8 cellular contexts compared by ENCODE assay signal in the genomic region with DNA sequence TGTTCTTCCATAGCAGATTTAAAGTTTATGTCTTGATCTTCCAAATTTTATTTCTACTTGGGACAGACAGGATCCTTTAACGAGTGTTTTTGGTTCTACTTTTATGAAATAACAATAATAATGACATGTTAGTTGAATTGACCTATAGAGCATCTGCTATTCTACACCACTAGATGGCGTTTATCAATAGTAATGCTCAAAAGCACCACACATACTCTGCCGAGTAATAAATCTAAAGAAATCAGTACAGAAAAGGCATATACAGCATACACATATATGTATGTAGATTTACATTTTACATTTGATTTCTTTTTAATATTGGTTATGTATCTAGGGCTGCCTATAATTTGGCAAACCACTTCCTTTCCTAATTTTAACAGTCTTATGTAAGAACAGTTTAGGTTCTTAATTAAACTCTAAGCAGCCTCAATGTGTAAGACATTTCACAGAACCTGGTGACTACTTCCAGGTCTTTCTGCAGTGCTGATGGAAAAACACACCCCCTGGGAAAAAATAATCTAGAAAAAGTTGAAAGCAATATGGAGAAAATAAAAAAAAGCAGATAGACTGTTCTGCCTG. TPM values are rescaled to one million over a fixed set of nuclear protein-coding genes. Genes with fewer than 3 reads are reported as not detected.
DNase-seq lines count a peak whose midpoint lies in the region; ATAC-seq, FAIRE-seq and TF ChIP-seq lines count a peak whose summit lies in the region.

No MANE protein-coding gene starts in this region.

- H3K4me3 ChIP-seq in foreskin fibroblast (ENCODE audit: low read depth in 1 of 2, low read length in 2 of 2) = no peak overlapping the region

- DNase-seq in A172 (ENCODE audit: low spot score) (peak; percentile 71), NCI-H1436 (lab: John Stamatoyannopoulos, UW) (peak; percentile 77), foreskin fibroblast (peak; percentile 25 to 68), pons (ENCODE audit: low spot score) (peak; percentile 72)
- no peak for DNase-seq in activated CD4-positive, alpha-beta T cell treated with anti-CD3 and anti-CD28 coated beads for 48 hours

- ATAC-seq in HG02798 (IDR thresholded peaks at IDR 0.05; ENCODE audit: poor library complexity, unreplicated experiment) = peak; percentile 74

- peak; percentile 57 for TF ChIP-seq CTCF in GM12872 (IDR thresholded peaks at IDR 0.05; ENCODE audit: insufficient read depth, low read depth, low read length)
- peak; percentile 64 for TF ChIP-seq CTCF in foreskin fibroblast (IDR thresholded peaks at IDR 0.05; ENCODE audit: low read depth, low read length)

- FAIRE-seq in TTC549 (lab: Jason Lieb, UNC) = peak; percentile 99

RNA-seq across cellular contexts. Expression of a gene that starts 5.9 kb away (rescaled TPM):
- total RNA-seq in A172 (2014; rRNA removed; shearing (Covaris generic)) = 0.77 and 1.2 TPM in 2 replicates
